1 cellular context compared by ENCODE assay signal in genomic region chr2:70104231-70105111, GRCh38.
TF ChIP-seq lines count a peak whose summit lies in the region.

No MANE protein-coding gene starts in this region.

TF ChIP-seq in HepG2, 621 proteins besides CTCF, POLR2A, EP300 and RAD21 (continued from another document and continues in another):
- TF ChIP-seq IKZF5 (CRISPR knock-in tag; IDR thresholded peaks at IDR 0.05) (peak; percentile 66; the same call in 1 of the 2 replicates), ZNF292 (CRISPR knock-in tag; IDR thresholded peaks at IDR 0.05; ENCODE audit: borderline replicate concordance, low read depth) (0 out of 2 replicates have a peak, but pooled peaks have one; percentile 26), ZNF776 (CRISPR knock-in tag; IDR thresholded peaks at IDR 0.05) (no peak), SSRP1 (CRISPR knock-in tag; IDR thresholded peaks at IDR 0.05) (0 out of 2 replicates have a peak, but pooled peaks have one; percentile 59), SRY (CRISPR knock-in tag; IDR thresholded peaks at IDR 0.05) (no peak), ELF3 (CRISPR knock-in tag; IDR thresholded peaks at IDR 0.05) (peak; percentile 66), ADNP (CRISPR knock-in tag; IDR thresholded peaks at IDR 0.05) (no peak), EED (CRISPR knock-in tag; IDR thresholded peaks at IDR 0.05) (no peak), MEIS1 (CRISPR knock-in tag; IDR thresholded peaks at IDR 0.05; ENCODE audit: borderline replicate concordance) (no peak), TP53 (CRISPR knock-in tag; conservative IDR thresholded peaks at IDR 0.05) (no peak), ATF1 (CRISPR knock-in tag; IDR thresholded peaks at IDR 0.05) (no peak), SMARCC2 (IDR thresholded peaks at IDR 0.05) (no peak), ZBTB44 (CRISPR knock-in tag; IDR thresholded peaks at IDR 0.05) (no peak), MAFK (conservative IDR thresholded peaks at IDR 0.05 in 1 of 2, IDR thresholded peaks at IDR 0.05 in 1 of 2; ENCODE audit: low read length in 2 of 2) (no peak), TEAD2 (CRISPR knock-in tag; IDR thresholded peaks at IDR 0.05) (no peak), ZMYM4 (CRISPR knock-in tag; IDR thresholded peaks at IDR 0.05) (peak; percentile 31; the same call in 1 of the 2 replicates), ZFP90 (CRISPR knock-in tag; IDR thresholded peaks at IDR 0.05; ENCODE audit: borderline replicate concordance) (no peak), HINFP (CRISPR knock-in tag; IDR thresholded peaks at IDR 0.05; ENCODE audit: low read depth) (no peak), E2F1 (CRISPR knock-in tag; IDR thresholded peaks at IDR 0.05) (no peak), AGO1 (IDR thresholded peaks at IDR 0.05; ENCODE audit: low read depth, low read length, poor library complexity, severe bottlenecking) (no peak), RBM39 (IDR thresholded peaks at IDR 0.05; ENCODE audit: low read depth, low read length, poor library complexity, severe bottlenecking) (no peak), REXO4 (CRISPR knock-in tag; IDR thresholded peaks at IDR 0.05; ENCODE audit: borderline replicate concordance) (no peak), YEATS2 (CRISPR knock-in tag; IDR thresholded peaks at IDR 0.05; ENCODE audit: borderline replicate concordance) (peak; percentile 80; the same call in 1 of the 2 replicates), SP2 (CRISPR knock-in tag; IDR thresholded peaks at IDR 0.05) (no peak), ZNF609 (CRISPR knock-in tag; IDR thresholded peaks at IDR 0.05; ENCODE audit: borderline replicate concordance) (no peak; the same call in 1 of the 2 replicates), ZFP82 (CRISPR knock-in tag; IDR thresholded peaks at IDR 0.05; ENCODE audit: borderline replicate concordance) (no peak), ATF2 (CRISPR knock-in tag; IDR thresholded peaks at IDR 0.05) (no peak), MLXIP (CRISPR knock-in tag; IDR thresholded peaks at IDR 0.05; ENCODE audit: borderline replicate concordance) (no peak), ZC3H13 (CRISPR knock-in tag; IDR thresholded peaks at IDR 0.05) (no peak), ZNF263 (CRISPR knock-in tag; IDR thresholded peaks at IDR 0.05) (no peak)
- TF ChIP-seq, protein P1, sequence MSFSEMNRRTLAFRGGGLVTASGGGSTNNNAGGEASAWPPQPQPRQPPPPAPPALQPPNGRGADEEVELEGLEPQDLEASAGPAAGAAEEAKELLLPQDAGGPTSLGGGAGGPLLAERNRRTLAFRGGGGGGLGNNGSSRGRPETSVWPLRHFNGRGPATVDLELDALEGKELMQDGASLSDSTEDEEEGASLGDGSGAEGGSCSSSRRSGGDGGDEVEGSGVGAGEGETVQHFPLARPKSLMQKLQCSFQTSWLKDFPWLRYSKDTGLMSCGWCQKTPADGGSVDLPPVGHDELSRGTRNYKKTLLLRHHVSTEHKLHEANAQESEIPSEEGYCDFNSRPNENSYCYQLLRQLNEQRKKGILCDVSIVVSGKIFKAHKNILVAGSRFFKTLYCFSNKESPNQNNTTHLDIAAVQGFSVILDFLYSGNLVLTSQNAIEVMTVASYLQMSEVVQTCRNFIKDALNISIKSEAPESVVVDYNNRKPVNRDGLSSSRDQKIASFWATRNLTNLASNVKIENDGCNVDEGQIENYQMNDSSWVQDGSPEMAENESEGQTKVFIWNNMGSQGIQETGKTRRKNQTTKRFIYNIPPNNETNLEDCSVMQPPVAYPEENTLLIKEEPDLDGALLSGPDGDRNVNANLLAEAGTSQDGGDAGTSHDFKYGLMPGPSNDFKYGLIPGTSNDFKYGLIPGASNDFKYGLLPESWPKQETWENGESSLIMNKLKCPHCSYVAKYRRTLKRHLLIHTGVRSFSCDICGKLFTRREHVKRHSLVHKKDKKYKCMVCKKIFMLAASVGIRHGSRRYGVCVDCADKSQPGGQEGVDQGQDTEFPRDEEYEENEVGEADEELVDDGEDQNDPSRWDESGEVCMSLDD (CRISPR knock-in tag; IDR thresholded peaks at IDR 0.05; ENCODE audit: borderline replicate concordance), result no peak
- TF ChIP-seq, protein P2, sequence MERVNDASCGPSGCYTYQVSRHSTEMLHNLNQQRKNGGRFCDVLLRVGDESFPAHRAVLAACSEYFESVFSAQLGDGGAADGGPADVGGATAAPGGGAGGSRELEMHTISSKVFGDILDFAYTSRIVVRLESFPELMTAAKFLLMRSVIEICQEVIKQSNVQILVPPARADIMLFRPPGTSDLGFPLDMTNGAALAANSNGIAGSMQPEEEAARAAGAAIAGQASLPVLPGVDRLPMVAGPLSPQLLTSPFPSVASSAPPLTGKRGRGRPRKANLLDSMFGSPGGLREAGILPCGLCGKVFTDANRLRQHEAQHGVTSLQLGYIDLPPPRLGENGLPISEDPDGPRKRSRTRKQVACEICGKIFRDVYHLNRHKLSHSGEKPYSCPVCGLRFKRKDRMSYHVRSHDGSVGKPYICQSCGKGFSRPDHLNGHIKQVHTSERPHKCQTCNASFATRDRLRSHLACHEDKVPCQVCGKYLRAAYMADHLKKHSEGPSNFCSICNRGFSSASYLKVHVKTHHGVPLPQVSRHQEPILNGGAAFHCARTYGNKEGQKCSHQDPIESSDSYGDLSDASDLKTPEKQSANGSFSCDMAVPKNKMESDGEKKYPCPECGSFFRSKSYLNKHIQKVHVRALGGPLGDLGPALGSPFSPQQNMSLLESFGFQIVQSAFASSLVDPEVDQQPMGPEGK (CRISPR knock-in tag; IDR thresholded peaks at IDR 0.05), result 0 out of 2 replicates have a peak, but pooled peaks have one; percentile 48
- TF ChIP-seq, protein P3, sequence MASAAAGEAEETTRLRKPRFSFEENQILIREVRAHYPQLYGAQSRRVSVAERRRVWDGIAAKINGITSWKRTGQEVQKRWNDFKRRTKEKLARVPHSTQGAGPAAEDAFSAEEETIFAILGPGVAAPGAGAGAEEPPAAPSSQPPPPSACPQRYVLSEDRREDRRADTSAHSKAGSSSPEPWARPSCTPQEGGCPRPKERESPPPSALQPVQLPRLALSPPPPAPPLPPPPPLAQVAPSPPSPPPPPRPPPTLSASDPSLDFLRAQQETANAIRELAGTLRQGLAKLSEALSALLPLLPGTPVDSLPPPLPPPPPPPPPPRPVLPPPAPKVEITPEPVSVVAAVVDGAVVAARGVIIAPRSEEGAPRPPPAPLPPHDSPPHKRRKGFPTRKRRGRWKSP (CRISPR knock-in tag; IDR thresholded peaks at IDR 0.05), result no peak
- TF ChIP-seq, protein P4, sequence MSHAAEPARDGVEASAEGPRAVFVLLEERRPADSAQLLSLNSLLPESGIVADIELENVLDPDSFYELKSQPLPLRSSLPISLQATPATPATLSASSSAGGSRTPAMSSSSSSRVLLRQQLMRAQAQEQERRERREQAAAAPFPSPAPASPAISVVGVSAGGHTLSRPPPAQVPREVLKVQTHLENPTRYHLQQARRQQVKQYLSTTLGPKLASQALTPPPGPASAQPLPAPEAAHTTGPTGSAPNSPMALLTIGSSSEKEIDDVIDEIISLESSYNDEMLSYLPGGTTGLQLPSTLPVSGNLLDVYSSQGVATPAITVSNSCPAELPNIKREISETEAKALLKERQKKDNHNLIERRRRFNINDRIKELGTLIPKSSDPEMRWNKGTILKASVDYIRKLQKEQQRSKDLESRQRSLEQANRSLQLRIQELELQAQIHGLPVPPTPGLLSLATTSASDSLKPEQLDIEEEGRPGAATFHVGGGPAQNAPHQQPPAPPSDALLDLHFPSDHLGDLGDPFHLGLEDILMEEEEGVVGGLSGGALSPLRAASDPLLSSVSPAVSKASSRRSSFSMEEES (CRISPR knock-in tag; IDR thresholded peaks at IDR 0.05), result 0 out of 2 replicates have a peak, but pooled peaks have one; percentile 45
